In the genomic region with DNA sequence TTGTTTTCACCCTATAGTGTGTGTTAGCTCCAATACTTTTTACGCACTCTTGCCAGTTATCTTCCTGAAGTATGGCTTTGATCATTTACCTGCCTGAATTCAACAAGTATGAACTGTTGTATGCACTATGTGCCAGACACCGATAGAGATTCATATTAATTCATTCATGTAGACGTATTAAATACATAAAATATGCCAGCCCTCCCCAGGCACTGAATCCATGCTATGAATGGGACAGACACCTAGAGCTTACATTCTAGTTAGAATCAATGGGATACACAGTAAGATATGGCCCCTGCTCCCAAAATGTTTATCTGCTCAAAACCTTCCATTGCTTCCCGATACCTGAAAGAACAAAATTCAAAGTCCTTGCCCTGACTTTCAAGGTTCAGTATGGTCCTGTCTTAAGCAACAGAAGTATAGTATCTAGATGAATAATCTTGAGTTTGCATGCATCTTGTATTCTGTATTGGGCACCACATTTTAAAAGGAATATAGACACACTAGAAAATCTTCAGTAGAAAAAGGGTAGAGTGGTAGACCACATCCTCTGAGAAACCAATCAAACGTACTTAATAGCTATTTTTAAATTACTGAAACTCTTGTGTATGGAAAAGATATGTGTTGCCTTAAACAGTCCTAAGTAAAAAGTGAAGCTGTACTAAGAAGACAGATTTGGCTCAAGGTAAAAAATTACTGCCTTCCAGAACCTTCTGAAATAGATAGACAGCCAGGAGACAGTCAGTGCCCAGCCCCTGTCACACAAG, we compare ENCODE assay signal across 1 cellular context.
TF ChIP-seq lines count a peak whose summit lies in the region.

No MANE protein-coding gene starts in this region.

TF ChIP-seq in SK-N-SH treated with all-trans-retinoic acid at 6 μM for 48 hours, 23 proteins besides CTCF, POLR2A, EP300 and RAD21 (continued from another document):
- TF ChIP-seq, protein P1, sequence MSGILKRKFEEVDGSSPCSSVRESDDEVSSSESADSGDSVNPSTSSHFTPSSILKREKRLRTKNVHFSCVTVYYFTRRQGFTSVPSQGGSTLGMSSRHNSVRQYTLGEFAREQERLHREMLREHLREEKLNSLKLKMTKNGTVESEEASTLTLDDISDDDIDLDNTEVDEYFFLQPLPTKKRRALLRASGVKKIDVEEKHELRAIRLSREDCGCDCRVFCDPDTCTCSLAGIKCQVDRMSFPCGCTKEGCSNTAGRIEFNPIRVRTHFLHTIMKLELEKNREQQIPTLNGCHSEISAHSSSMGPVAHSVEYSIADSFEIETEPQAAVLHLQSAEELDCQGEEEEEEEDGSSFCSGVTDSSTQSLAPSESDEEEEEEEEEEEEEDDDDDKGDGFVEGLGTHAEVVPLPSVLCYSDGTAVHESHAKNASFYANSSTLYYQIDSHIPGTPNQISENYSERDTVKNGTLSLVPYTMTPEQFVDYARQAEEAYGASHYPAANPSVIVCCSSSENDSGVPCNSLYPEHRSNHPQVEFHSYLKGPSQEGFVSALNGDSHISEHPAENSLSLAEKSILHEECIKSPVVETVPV (CRISPR knock-in tag; IDR thresholded peaks at IDR 0.05) = no peak
- TF ChIP-seq ARNTL (CRISPR knock-in tag; IDR thresholded peaks at IDR 0.05; ENCODE audit: borderline replicate concordance, low read depth) (no peak), OSR1 (CRISPR knock-in tag; IDR thresholded peaks at IDR 0.05) (no peak), TCF4 (CRISPR knock-in tag; IDR thresholded peaks at IDR 0.05; ENCODE audit: borderline replicate concordance) (no peak), ZNF565 (CRISPR knock-in tag; conservative IDR thresholded peaks at IDR 0.05; ENCODE audit: low read depth) (no peak)
